Comparison of ENCODE assay signal across 16 cellular contexts in the genomic region with DNA sequence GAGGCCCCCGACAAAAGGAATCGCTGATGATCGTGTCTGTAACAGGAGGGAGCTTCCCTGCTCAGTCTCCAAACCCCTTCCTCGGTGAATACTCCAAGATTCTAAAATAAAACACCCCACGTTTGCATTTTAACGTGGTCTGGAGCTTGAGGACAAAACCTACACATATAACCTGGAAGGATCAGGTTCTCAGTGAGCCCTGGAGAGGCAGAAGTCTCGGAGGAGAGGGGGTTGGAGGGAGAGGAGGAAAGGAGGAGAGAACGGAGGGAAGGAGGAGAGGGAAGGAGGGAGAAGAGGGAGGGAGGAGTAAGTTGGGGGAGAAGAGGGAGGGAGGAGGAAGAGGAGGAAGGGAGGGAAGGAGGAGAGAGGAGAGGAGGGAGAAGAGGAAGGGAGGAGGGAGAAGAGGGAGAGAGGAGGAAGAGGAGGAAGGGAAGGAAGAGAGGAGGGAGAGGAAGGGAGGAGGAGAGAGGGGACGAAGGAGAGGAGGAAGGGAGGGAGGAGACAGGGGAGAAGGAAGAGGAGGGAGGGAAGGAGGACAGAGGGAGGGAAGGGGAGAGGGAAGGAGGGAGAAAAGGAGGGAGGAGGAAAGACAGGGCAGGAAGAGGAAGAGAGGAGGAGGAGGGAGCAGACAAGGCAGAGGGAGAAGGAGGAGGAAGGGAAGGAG. TPM values are rescaled to one million over a fixed set of nuclear protein-coding genes. Genes with fewer than 3 reads are reported as not detected.
A peak's percentile ranks its signal among the peaks of the same experiment; 100 is the strongest.
DNase-seq lines count a peak whose midpoint lies in the region; ATAC-seq, FAIRE-seq and TF ChIP-seq lines count a peak whose summit lies in the region.
"Had no signal": no experiment of that assay in that cellular context is flagged by ENCODE, and none has a peak within 500 bp of the region (broad histone marks: within the 10 kb centered on the region; RNA-seq: fewer than 3 reads in every experiment).

No MANE protein-coding gene starts in this region.

- TF ChIP-seq CTCF in HEK293 (tag by site-specific recombination; IDR thresholded peaks at IDR 0.05) (no peak), WTC11 (IDR thresholded peaks at IDR 0.05) (no peak), keratinocyte (optimal IDR thresholded peaks at IDR 0.05 in 1 of 3, IDR thresholded peaks at IDR 0.05 in 1 of 3, conservative IDR thresholded peaks at IDR 0.05 in 1 of 3; ENCODE audit: extremely low read depth in 1 of 3, insufficient read depth in 2 of 3, low read length in 3 of 3) (no peak), smooth muscle cell (IDR thresholded peaks at IDR 0.05; ENCODE audit: borderline replicate concordance, insufficient read depth, poor library complexity, severe bottlenecking) (no peak), GM10248 (IDR thresholded peaks at IDR 0.05; ENCODE audit: control extremely low read depth, extremely low read depth, low read depth, missing control alignments) (no peak), gastroesophageal sphincter (IDR thresholded peaks at IDR 0.05) (no peak)

- H3K79me2 ChIP-seq in keratinocyte (ENCODE audit: control insufficient read depth, insufficient read depth, low read length) (peaks cover 38% of the 10 kb centered on the region), smooth muscle cell (ENCODE audit: low read depth) (no peaks in the 10 kb centered on the region)

- dilution Hi-C loops in keratinocyte (cut with MboI; ENCODE audit: extremely low pct_ligation_motif_present, low sequenced_read_pairs) = no loop called here

- peak overlapping the region; percentile 58 for H3K4me3 Mint-ChIP-seq in WTC11
- H3K4me3 Mint-ChIP-seq: activated naive CD8-positive, alpha-beta T cell treated with anti-CD3 and anti-CD28 coated beads, Interleukin-2, amount 50 U/mL, for 24 hours had no signal

- no peaks in the 10 kb centered on the region for H3F3A ChIP-seq in smooth muscle cell (ENCODE audit: low read depth)

- no peak overlapping the region for H3K4me3 ChIP-seq in HEK293 (ENCODE audit: low read depth, low read length)
- peak overlapping the region in 2 of 3 experiments; percentile 19 to 55 for H3K4me3 ChIP-seq in keratinocyte (ENCODE audit: control insufficient read depth in 2 of 3, extremely low read depth in 1 of 3, insufficient read depth in 2 of 3, low read depth in 1 of 3, low read length in 3 of 3)
- H3K4me3 ChIP-seq in smooth muscle cell = no peak overlapping the region
- H3K4me3 ChIP-seq in gastroesophageal sphincter = no peak overlapping the region
- H3K4me3 ChIP-seq: MG63, testis had no signal

- H3K36me3 ChIP-seq in HEK293 (ENCODE audit: control insufficient read depth in 2 of 2, insufficient read depth in 1 of 2, low read length in 2 of 2) (no peaks in the 10 kb centered on the region), keratinocyte (ENCODE audit: control insufficient read depth in 2 of 2, extremely low read depth in 1 of 2, insufficient read depth in 2 of 2, low read length in 2 of 2) (peaks cover 14 to 44% of the 10 kb centered on the region in 2 experiments), smooth muscle cell (ENCODE audit: low read depth) (no peaks in the 10 kb centered on the region), gastroesophageal sphincter (no peaks in the 10 kb centered on the region)
- H3K36me3 ChIP-seq: MG63 had no signal

- H2AFZ ChIP-seq in keratinocyte (ENCODE audit: control insufficient read depth, low read length) (no peak overlapping the region), smooth muscle cell (ENCODE audit: low read depth) (peak overlapping the region; percentile 81)
- H2AFZ ChIP-seq: parathyroid adenoma had no signal

- no peak for TF ChIP-seq POLR2A in gastroesophageal sphincter (IDR thresholded peaks at IDR 0.05)

- no peaks in the 10 kb centered on the region for H3K9me3 ChIP-seq in HEK293 (ENCODE audit: control insufficient read depth, insufficient read depth, low read depth, low read length)
- H3K9me3 ChIP-seq in keratinocyte (ENCODE audit: control insufficient read depth, low read depth, low read length) = no peaks in the 10 kb centered on the region
- H3K9me3 ChIP-seq in smooth muscle cell (replicated peaks; ENCODE audit: low read depth) = no peaks in the 10 kb centered on the region
- H3K9me3 ChIP-seq in gastroesophageal sphincter = peaks cover 0 to 14% (median 0%) of the 10 kb centered on the region in 3 donors
- H3K9me3 ChIP-seq: MG63, testis had no signal

- FAIRE-seq in keratinocyte (lab: Jason Lieb, UNC) = no peak
- FAIRE-seq: D721Med, small intestine had no signal

- no peak overlapping the region for H3K27ac ChIP-seq in HEK293 (ENCODE audit: extremely low read depth, low read depth, low read length)
- H3K27ac ChIP-seq in keratinocyte (ENCODE audit: control insufficient read depth, insufficient read depth, low read length) = peak overlapping the region; percentile 87
- no peak overlapping the region for H3K27ac ChIP-seq in smooth muscle cell (ENCODE audit: low read depth)
- no peak overlapping the region for H3K27ac ChIP-seq in gastroesophageal sphincter
- H3K27ac ChIP-seq: parathyroid adenoma, testis had no signal

- H3K27me3 Mint-ChIP-seq in WTC11 (ENCODE audit: low read depth) = peaks cover 19% of the 10 kb centered on the region

- H3K36me3 Mint-ChIP-seq in WTC11 = peaks cover 10% of the 10 kb centered on the region

- CTCF ChIA-PET in HEK293 (lab: Yijun Ruan, JAX) = interaction anchor here (0.6 to 5.5 kb wide), 12 partner anchors 8 to 418 kb away, joined by 3 to 87 read pairs (median 4); no protein-coding TSS in a partner anchor
- CTCF ChIA-PET in WTC11 (lab: Charles Lee) = interaction anchor here (0.5 to 4.1 kb wide), 29 partner anchors 11 to 463 kb away, joined by 3 to 75 read pairs (median 5); no protein-coding TSS in a partner anchor
- CTCF ChIA-PET in GM10248 (lab: Yijun Ruan, JAX) = interaction anchor here (0.7 to 3.6 kb wide), 16 partner anchors 15 to 298 kb away, joined by 3 to 18 read pairs (median 6); no protein-coding TSS in a partner anchor

- H3K27me3 ChIP-seq in keratinocyte (ENCODE audit: control insufficient read depth, extremely low read depth, insufficient read depth, low read length) (no peaks in the 10 kb centered on the region), smooth muscle cell (ENCODE audit: low read depth) (no peaks in the 10 kb centered on the region), gastroesophageal sphincter (no peaks in the 10 kb centered on the region)
- H3K27me3 ChIP-seq: MG63, testis had no signal

- H4K20me1 ChIP-seq in keratinocyte (ENCODE audit: control insufficient read depth, extremely low read depth, insufficient read depth, low read length) (peaks cover 27% of the 10 kb centered on the region), smooth muscle cell (ENCODE audit: low read depth) (no peaks in the 10 kb centered on the region)

- H3K9ac ChIP-seq in keratinocyte (ENCODE audit: control insufficient read depth, extremely low read depth, insufficient read depth, low read length) (peak overlapping the region; percentile 54), smooth muscle cell (ENCODE audit: low read depth) (no peak overlapping the region)
- H3K9ac ChIP-seq: parathyroid adenoma had no signal

- H3K4me2 ChIP-seq in keratinocyte (ENCODE audit: control insufficient read depth, extremely low read depth, insufficient read depth, low read depth, low read length) = peak overlapping the region; percentile 37
- H3K4me2 ChIP-seq in smooth muscle cell = peak overlapping the region; percentile 82

- peaks cover 13% of the 10 kb centered on the region for H3K4me1 Mint-ChIP-seq in WTC11

- no peaks in the 10 kb centered on the region for H3K4me1 ChIP-seq in HEK293 (ENCODE audit: control insufficient read depth, insufficient read depth, low read length)
- H3K4me1 ChIP-seq in keratinocyte (ENCODE audit: control insufficient read depth, extremely low read depth, insufficient read depth, low read length) = peaks cover 61% of the 10 kb centered on the region
- H3K4me1 ChIP-seq in smooth muscle cell (ENCODE audit: low read depth) = peaks cover 12% of the 10 kb centered on the region
- H3K4me1 ChIP-seq in gastroesophageal sphincter = peaks cover 0 to 27% (median 0%) of the 10 kb centered on the region in 3 donors

- peaks cover 11% of the 10 kb centered on the region for H3K9me3 Mint-ChIP-seq in WTC11
- H3K9me3 Mint-ChIP-seq: activated naive CD8-positive, alpha-beta T cell treated with anti-CD3 and anti-CD28 coated beads, Interleukin-2, amount 50 U/mL, for 24 hours had no signal

- ATAC-seq in WTC11 = peak; percentile 4
- no peak for ATAC-seq in gastroesophageal sphincter
- ATAC-seq: activated naive CD8-positive, alpha-beta T cell treated with anti-CD3 and anti-CD28 coated beads, Interleukin-2, amount 50 U/mL, for 24 hours had no signal

- 22% methylated on average over 9 of the region's 9 CpGs for WGBS in smooth muscle cell (ENCODE audit: low lambda C conversion rate)
- 37 to 60% methylated on average over 1 to 9 of the region's 9 CpGs for WGBS in gastroesophageal sphincter (ENCODE audit: low coverage in 1 of 2), 2 donors

- POLR2A ChIA-PET in HEK293 (lab: Yijun Ruan, JAX) (no interaction called here), WTC11 (lab: Charles Lee) (interaction anchor here (0.7 to 1.0 kb wide), 2 partner anchors 27 to 50 kb away, joined by 3 to 4 read pairs; partner anchors contain the start of gene GINS2), GM10248 (lab: Yijun Ruan, JAX) (no interaction called here)

- H3K9me1 ChIP-seq in keratinocyte (ENCODE audit: control insufficient read depth, extremely low read depth, insufficient read depth, low read length) = no peaks in the 10 kb centered on the region

- no peak for DNase-seq in WTC11 (ENCODE audit: low spot score)
- DNase-seq in keratinocyte (ENCODE audit: low read depth, low spot score) = no peak
- no peak for DNase-seq in smooth muscle cell (lab: John Stamatoyannopoulos, UW; ENCODE audit: unreplicated experiment)
- no peak for DNase-seq in globus pallidus (ENCODE audit: low spot score)
- DNase-seq in GM10248 (ENCODE audit: extremely low spot score) = no peak
- DNase-seq: activated CD4-positive, CD25-positive, alpha-beta regulatory T cell treated with anti-CD3 and anti-CD28 coated beads, Interleukin-2, amount 50 U/mL, for 72 hours; activated naive CD8-positive, alpha-beta T cell treated with anti-CD3 and anti-CD28 coated beads, Interleukin-2, amount 50 U/mL, for 24 hours; AML-193; MG63; small intestine; T-helper 2 cell; testis had no signal

- no peak for TF ChIP-seq EP300 in gastroesophageal sphincter (IDR thresholded peaks at IDR 0.05)

- no peak overlapping the region for H3K27ac Mint-ChIP-seq in WTC11
- H3K27ac Mint-ChIP-seq: activated naive CD8-positive, alpha-beta T cell treated with anti-CD3 and anti-CD28 coated beads, Interleukin-2, amount 50 U/mL, for 24 hours had no signal

RNA-seq across cellular contexts. Expression of gene GINS2, which starts 27.4 kb away (rescaled TPM):
- total RNA-seq in WTC11 (2021) (35.5 to 38.4 TPM (median 38.0 TPM) in 3 replicates), smooth muscle cell (5.3 and 6.7 TPM in 2 replicates), gastroesophageal sphincter (1 to 10 TPM in 1 of 4 donors, under 1 TPM in 3; 0.15 to 1.4 (median 0.66) TPM)
- polyA plus RNA-seq in keratinocyte (2.0 to 11.2 TPM (median 10.4 TPM) in 3 replicates), smooth muscle cell (6.8 and 10.4 TPM in 2 replicates)
- 0.66 TPM for polyA plus RNA-seq in keratinocyte (2011; ENCODE audit: low read depth)
- 3.3 and 4.0 TPM in 2 replicates for polyA plus RNA-seq in keratinocyte (2011; cell fraction: cytosol; rRNA removed)
- 1.6 and 1.7 TPM in 2 replicates for polyA plus RNA-seq in keratinocyte (2011; cell fraction: nucleus; rRNA removed)
- 0.68 and 8.4 TPM in 2 replicates for polyA plus RNA-seq in keratinocyte (2012; ENCODE audit: low replicate concordance)
- 0.96 to 4.6 TPM (median 4.0 TPM) in 3 replicates for polyA minus RNA-seq in keratinocyte
- 1.2 TPM for polyA minus RNA-seq in keratinocyte (2011; cell fraction: cytosol; rRNA and poly(A)+ RNA removed)
- polyA minus RNA-seq in keratinocyte (2011; cell fraction: nucleus; rRNA and poly(A)+ RNA removed) = 0.53 and 0.78 TPM in 2 replicates

RNA-seq across cellular contexts. Expression of gene C16orf74, which starts 34.7 kb away (rescaled TPM):
- total RNA-seq in WTC11 (2021) (6.3 to 8.3 TPM (median 7.9 TPM) in 3 replicates), smooth muscle cell (0.31 and 1.8 TPM in 2 replicates), gastroesophageal sphincter (1 to 10 TPM in 1 of 4 donors, under 1 TPM in 2, not detected in 1; 0.52 to 1.9 (median 0.94) TPM)
- polyA plus RNA-seq in keratinocyte (35.3 to 53.6 TPM (median 45.8 TPM) in 3 replicates), smooth muscle cell (1.7 and 5.2 TPM in 2 replicates)
- polyA plus RNA-seq in keratinocyte (2011; ENCODE audit: low read depth) = 14.1 TPM
- 29.0 and 71.4 TPM in 2 replicates for polyA plus RNA-seq in keratinocyte (2011; cell fraction: cytosol; rRNA removed)
- 32.2 and 45.5 TPM in 2 replicates for polyA plus RNA-seq in keratinocyte (2011; cell fraction: nucleus; rRNA removed)
- 31.9 and 73.1 TPM in 2 replicates for polyA plus RNA-seq in keratinocyte (2012; ENCODE audit: low replicate concordance)
- 11.5 to 31.4 TPM (median 12.1 TPM) in 3 replicates for polyA minus RNA-seq in keratinocyte
- polyA minus RNA-seq in keratinocyte (2011; cell fraction: cytosol; rRNA and poly(A)+ RNA removed) = 25.9 TPM
- polyA minus RNA-seq in keratinocyte (2011; cell fraction: nucleus; rRNA and poly(A)+ RNA removed) = 12.1 and 16.5 TPM in 2 replicates

Comparison
In these comparisons a context has a peak if more than half of its experiments do, and no peak if none do; other contexts are left out.
1. H3K4me3 ChIP-seq: peak in keratinocyte (2 of 3); none in HEK293 (single experiment), smooth muscle cell (single experiment) and gastroesophageal sphincter (0 of 2).